ENCODE assay signal across 2 cellular contexts in genomic region chr14:86787782-86788181, GRCh38.
TF ChIP-seq lines count a peak whose summit lies in the region.

No MANE protein-coding gene starts in this region.

TF ChIP-seq in HepG2, 621 proteins besides CTCF, POLR2A, EP300 and RAD21 (continued from another document):
- no peak for TF ChIP-seq ZFP90 (CRISPR knock-in tag; IDR thresholded peaks at IDR 0.05; ENCODE audit: borderline replicate concordance)
- TF ChIP-seq FOSL2 (CRISPR knock-in tag; IDR thresholded peaks at IDR 0.05), result peak; percentile 39
- TF ChIP-seq ZNF567 (CRISPR knock-in tag; IDR thresholded peaks at IDR 0.05; ENCODE audit: borderline replicate concordance), result no peak
- TF ChIP-seq ARID5B (CRISPR knock-in tag; IDR thresholded peaks at IDR 0.05), result peak; percentile 11; the same call in 1 of the 2 replicates
- no peak for TF ChIP-seq KDM4B (CRISPR knock-in tag; IDR thresholded peaks at IDR 0.05)
- peak; percentile 94 for TF ChIP-seq CEBPG (CRISPR knock-in tag; IDR thresholded peaks at IDR 0.05)
- TF ChIP-seq CEBPB (IDR thresholded peaks at IDR 0.05; ENCODE audit: borderline replicate concordance, low read depth, low read length), result peak; percentile 78; the same call in 1 of the 2 replicates
- TF ChIP-seq ZMYM4 (CRISPR knock-in tag; IDR thresholded peaks at IDR 0.05), result peak; percentile 73
- peak; percentile 92 for TF ChIP-seq ZNF644 (CRISPR knock-in tag; IDR thresholded peaks at IDR 0.05; ENCODE audit: low read depth)
- peak in 1 of 2 experiments; percentile 99; a peak in 2 of 4 replicates for TF ChIP-seq ATF4 (CRISPR knock-in tag; IDR thresholded peaks at IDR 0.05)
- TF ChIP-seq FOXA1 (IDR thresholded peaks at IDR 0.05), result no peak
- peak; percentile 20; the same call in 1 of the 2 replicates for TF ChIP-seq FOXA1 (CRISPR knock-in tag; IDR thresholded peaks at IDR 0.05)
- no peak for TF ChIP-seq CHD4 (IDR thresholded peaks at IDR 0.05; ENCODE audit: borderline replicate concordance, low read length)
- TF ChIP-seq FOXA3 (CRISPR knock-in tag; IDR thresholded peaks at IDR 0.05), result peak; percentile 41; the same call in 1 of the 2 replicates
- TF ChIP-seq THAP11 (CRISPR knock-in tag; IDR thresholded peaks at IDR 0.05), result 0 out of 2 replicates have a peak, but pooled peaks have one; percentile 20

TF ChIP-seq in H1, 55 proteins besides CTCF, POLR2A, EP300 and RAD21 (continued from another document):
- no peak for TF ChIP-seq KDM5A (IDR thresholded peaks at IDR 0.05; ENCODE audit: low read length)
- TF ChIP-seq ZNF274 (IDR thresholded peaks at IDR 0.05; ENCODE audit: borderline replicate concordance, extremely low read depth, low read length), result no peak
- TF ChIP-seq SRF (IDR thresholded peaks at IDR 0.05; ENCODE audit: low read depth, low read length), result no peak
- TF ChIP-seq TAF7 (optimal IDR thresholded peaks at IDR 0.05; ENCODE audit: borderline replicate concordance, low read depth, low read length), result no peak
- TF ChIP-seq ATF3 (IDR thresholded peaks at IDR 0.05; ENCODE audit: insufficient read depth, low read depth, low read length), result no peak
